In the genomic region with DNA sequence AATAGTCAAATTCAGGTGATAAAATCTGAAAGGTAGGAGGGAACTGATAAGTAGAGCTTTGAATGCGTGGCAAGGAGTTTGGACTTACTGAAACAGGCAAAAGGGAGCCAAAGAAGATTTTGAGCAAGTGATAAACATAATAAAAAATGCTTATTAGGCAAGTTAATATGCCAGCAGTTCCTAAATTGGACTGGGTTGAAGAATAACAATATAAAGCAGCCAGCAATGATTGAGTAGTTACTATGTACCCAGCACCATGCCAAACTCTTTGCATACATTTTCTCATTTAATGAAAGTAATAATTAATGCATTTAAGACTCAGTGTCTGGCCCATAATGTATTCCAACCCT, we compare ENCODE assay signal across 18 cellular contexts. TPM values are rescaled to one million over a fixed set of nuclear protein-coding genes. Genes with fewer than 3 reads are reported as not detected.
DNase-seq lines count a peak whose midpoint lies in the region; ATAC-seq and TF ChIP-seq lines count a peak whose summit lies in the region.
"Had no signal": no experiment of that assay in that cellular context is flagged by ENCODE, and none has a peak within 500 bp of the region (broad histone marks: within the 10 kb centered on the region; RNA-seq: fewer than 3 reads in every experiment).

No MANE protein-coding gene starts in this region.

- 0% methylated on average over 1 of the region's 1 CpG for WGBS in right lobe of liver (ENCODE audit: insufficient coverage, low coverage, low lambda C conversion rate, missing lambda C conversion rate)

- H3K4me3 ChIP-seq in cardiac muscle cell (no peak overlapping the region), right atrium auricular region (no peak overlapping the region), right lobe of liver (no peak overlapping the region), vagina (no peak overlapping the region)
- H3K4me3 ChIP-seq: tibial artery had no signal

- peaks cover 36% of the 10 kb centered on the region for H3K4me1 Mint-ChIP-seq in WTC11
- H3K4me1 Mint-ChIP-seq: CD14-positive monocyte; stimulated activated effector memory CD8-positive, alpha-beta T cell treated with anti-CD3 and anti-CD28 coated beads, Interleukin-12 subunit alpha, Interleukin-12 subunit beta, amount 100 ng/mL, for 72 hours had no signal

- DNase-seq in cardiac muscle cell (ENCODE audit: low read depth in 1 of 2, low spot score in 1 of 2) (no peak), right atrium auricular region (ENCODE audit: low spot score) (no peak), WTC11 (ENCODE audit: low spot score) (no peak), right lobe of liver (no peak), vagina (ENCODE audit: extremely low spot score in 2 of 2) (no peak), SHP77 (lab: John Stamatoyannopoulos, UW) (no peak)
- DNase-seq in stimulated activated naive CD8-positive, alpha-beta T cell treated with anti-CD3 and anti-CD28 coated beads, Interleukin-15, Interleukin-2, amounts not matched to agents 100 U/mL and 50 U/mL, for 24 hours = no peak
- DNase-seq: activated CD4-positive, alpha-beta T cell treated with anti-CD3 and anti-CD28 coated beads for 48 hours; activated CD8-positive, alpha-beta memory T cell treated with anti-CD3 and anti-CD28 coated beads, Interleukin-2, amount 50 U/mL, for 48 hours; anterior cingulate cortex; hippocampal formation; KBM-7; OCI-M1; stimulated activated CD4-positive, alpha-beta T cell treated with anti-CD3 and anti-CD28 coated beads, Interleukin-15, amount 100 ng/mL, for 24 hours; tibial artery had no signal

- peak overlapping the region; percentile 11 for H3K4me3 Mint-ChIP-seq in WTC11
- H3K4me3 Mint-ChIP-seq: CD14-positive monocyte; stimulated activated effector memory CD8-positive, alpha-beta T cell treated with anti-CD3 and anti-CD28 coated beads, Interleukin-12 subunit alpha, Interleukin-12 subunit beta, amount 100 ng/mL, for 72 hours had no signal

- CTCF ChIA-PET in WTC11 (lab: Charles Lee) = interaction anchor here (0.9 to 5.8 kb wide), 8 partner anchors 24 to 321 kb away, joined by 3 to 51 read pairs (median 8); partner anchors contain the start of gene AHCYL1

- H3K27ac ChIP-seq in cardiac muscle cell (peak overlapping the region; percentile 93), right atrium auricular region (no peak overlapping the region), right lobe of liver (peak overlapping the region in 2 of 3 donors; percentile 52 to 61), vagina (peak overlapping the region; percentile 39)

- H3K9me3 ChIP-seq in cardiac muscle cell (ENCODE audit: low read depth) (no peaks in the 10 kb centered on the region), right atrium auricular region (no peaks in the 10 kb centered on the region), right lobe of liver (no peaks in the 10 kb centered on the region), vagina (no peaks in the 10 kb centered on the region)
- H3K9me3 ChIP-seq: tibial artery had no signal

- no peaks in the 10 kb centered on the region for H3K36me3 Mint-ChIP-seq in WTC11
- H3K36me3 Mint-ChIP-seq: CD14-positive monocyte; stimulated activated effector memory CD8-positive, alpha-beta T cell treated with anti-CD3 and anti-CD28 coated beads, Interleukin-12 subunit alpha, Interleukin-12 subunit beta, amount 100 ng/mL, for 72 hours had no signal

- POLR2A ChIA-PET in WTC11 (lab: Charles Lee) = interaction anchor here (0.7 kb wide), 1 partner anchor 25 kb away, joined by 3 read pairs; no protein-coding TSS in a partner anchor

- intact Hi-C loops in right lobe of liver (cut with DNase I) = no loop called here
- intact Hi-C loops in vagina (cut with DNase I) = no loop called here

- H3K36me3 ChIP-seq in cardiac muscle cell (no peaks in the 10 kb centered on the region), right atrium auricular region (no peaks in the 10 kb centered on the region), right lobe of liver (no peaks in the 10 kb centered on the region), vagina (no peaks in the 10 kb centered on the region)
- H3K36me3 ChIP-seq: tibial artery had no signal

- TF ChIP-seq POLR2A in right lobe of liver (IDR thresholded peaks at IDR 0.05) (no peak), vagina (IDR thresholded peaks at IDR 0.05) (no peak)

- H3K9me3 Mint-ChIP-seq in WTC11 = peaks cover 6% of the 10 kb centered on the region
- H3K9me3 Mint-ChIP-seq: stimulated activated effector memory CD8-positive, alpha-beta T cell treated with anti-CD3 and anti-CD28 coated beads, Interleukin-12 subunit alpha, Interleukin-12 subunit beta, amount 100 ng/mL, for 72 hours had no signal

- no peak for TF ChIP-seq CTCF in cardiac muscle cell (IDR thresholded peaks at IDR 0.05; ENCODE audit: low read depth, low read length)
- no peak for TF ChIP-seq CTCF in right atrium auricular region (IDR thresholded peaks at IDR 0.05)
- no peak for TF ChIP-seq CTCF in WTC11 (IDR thresholded peaks at IDR 0.05)
- no peak for TF ChIP-seq CTCF in right lobe of liver (IDR thresholded peaks at IDR 0.05)
- TF ChIP-seq CTCF in vagina (IDR thresholded peaks at IDR 0.05) = no peak

- ATAC-seq in WTC11 (no peak), right lobe of liver (no peak), HG03342 (IDR thresholded peaks at IDR 0.05; ENCODE audit: unreplicated experiment) (no peak)
- ATAC-seq in stimulated activated naive CD8-positive, alpha-beta T cell treated with anti-CD3 and anti-CD28 coated beads, Interleukin-15, Interleukin-2, amounts not matched to agents 100 U/mL and 50 U/mL, for 24 hours = no peak
- ATAC-seq: stimulated activated effector memory CD8-positive, alpha-beta T cell treated with anti-CD3 and anti-CD28 coated beads, Interleukin-12 subunit alpha, Interleukin-12 subunit beta, amount 100 ng/mL, for 72 hours had no signal

- H3K27me3 Mint-ChIP-seq in WTC11 (ENCODE audit: low read depth) = peaks cover 72% of the 10 kb centered on the region

- H3K4me1 ChIP-seq in cardiac muscle cell (ENCODE audit: low read depth) = peaks cover 18% of the 10 kb centered on the region
- peaks cover 0 to 9% of the 10 kb centered on the region in 2 donors for H3K4me1 ChIP-seq in right atrium auricular region
- H3K4me1 ChIP-seq in right lobe of liver = peaks cover 0 to 37% (median 15%) of the 10 kb centered on the region in 4 donors
- H3K4me1 ChIP-seq in vagina = peaks cover 14% of the 10 kb centered on the region

- no peaks in the 10 kb centered on the region for H3K27me3 ChIP-seq in cardiac muscle cell
- no peaks in the 10 kb centered on the region for H3K27me3 ChIP-seq in right atrium auricular region
- H3K27me3 ChIP-seq in right lobe of liver = no peaks in the 10 kb centered on the region
- H3K27me3 ChIP-seq in vagina = no peaks in the 10 kb centered on the region
- H3K27me3 ChIP-seq: tibial artery had no signal

- H3K27ac Mint-ChIP-seq in WTC11 = peak overlapping the region; percentile 50
- H3K27ac Mint-ChIP-seq: stimulated activated effector memory CD8-positive, alpha-beta T cell treated with anti-CD3 and anti-CD28 coated beads, Interleukin-12 subunit alpha, Interleukin-12 subunit beta, amount 100 ng/mL, for 72 hours had no signal

TF ChIP-seq in WTC11, 78 proteins besides CTCF, POLR2A, EP300 and RAD21:
- TF ChIP-seq TEAD4 (CRISPR knock-in tag; IDR thresholded peaks at IDR 0.05) (no peak), JUN (CRISPR knock-in tag; IDR thresholded peaks at IDR 0.05) (no peak)

RNA-seq across cellular contexts. Expression of gene AHCYL1, which starts 23.8 kb away (rescaled TPM):
- total RNA-seq in cardiac muscle cell = 34.2 and 49.0 TPM in 2 replicates
- 82.7 and 106 TPM in 2 replicates for polyA plus RNA-seq in cardiac muscle cell
- 10 to 100 TPM; 28.7 to 36.9 TPM for total RNA-seq in right atrium auricular region
- total RNA-seq in WTC11 (2021) = 92.1 to 99.4 TPM (median 98.6 TPM) in 3 replicates
- 10 to 100 TPM; 51.4 to 77.5 (median 56.0) TPM for total RNA-seq in right lobe of liver
- total RNA-seq in vagina = 75.6 TPM

RNA-seq across cellular contexts. Expression of gene CSF1, which starts 50.1 kb away (rescaled TPM):
- 5.0 and 5.7 TPM in 2 replicates for total RNA-seq in cardiac muscle cell
- 4.9 and 6.6 TPM in 2 replicates for polyA plus RNA-seq in cardiac muscle cell
- 10 to 100 TPM; 31.4 to 48.4 TPM for total RNA-seq in right atrium auricular region
- 2.5 to 3.3 TPM (median 3.0 TPM) in 3 replicates for total RNA-seq in WTC11 (2021)
- 10 to 100 TPM in 5 of 6 experiments, 1 to 10 TPM in 1; 4.8 to 44.1 (median 22.0) TPM for total RNA-seq in right lobe of liver
- total RNA-seq in vagina = 159 TPM

Comparison
In these comparisons a context has a peak if more than half of its experiments do, and no peak if none do; other contexts are left out.
1. H3K27ac ChIP-seq: peak in cardiac muscle cell (single experiment), right lobe of liver (2 of 3) and vagina (single experiment); none in right atrium auricular region (0 of 2).